ENCODE assay signal across 8 cellular contexts in the genomic region with DNA sequence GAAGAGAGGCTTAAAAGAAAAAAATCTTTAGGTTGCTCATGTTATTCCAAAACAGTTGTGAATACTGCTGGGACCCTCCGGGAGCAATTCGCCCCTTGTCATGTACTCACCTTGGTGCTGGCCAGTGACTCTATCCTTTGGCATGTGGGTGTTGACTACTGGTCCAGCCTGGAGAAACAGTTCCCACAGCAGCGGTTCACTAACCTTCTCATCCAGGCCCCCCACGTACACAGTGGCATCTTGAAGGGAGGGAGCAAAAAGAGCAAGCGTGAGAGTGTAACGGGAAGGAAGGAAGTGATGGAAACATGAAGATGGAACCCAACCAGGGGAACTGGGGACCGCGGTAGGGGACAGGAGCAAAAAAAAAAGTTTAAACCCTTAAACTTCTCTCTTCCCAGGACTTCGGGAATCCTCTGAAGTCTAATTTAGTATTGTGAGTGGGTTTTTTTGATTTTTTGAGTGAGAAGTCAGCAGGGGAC. TPM values are rescaled to one million over a fixed set of nuclear protein-coding genes. Genes with fewer than 3 reads are reported as not detected.
A peak's percentile ranks its signal among the peaks of the same experiment; 100 is the strongest.
DNase-seq lines count a peak whose midpoint lies in the region; ATAC-seq and TF ChIP-seq lines count a peak whose summit lies in the region.

No MANE protein-coding gene starts in this region.

- H3K27ac ChIP-seq in iPS-20b (ENCODE audit: low read length) (no peak overlapping the region), subcutaneous abdominal adipose tissue (ENCODE audit: low read depth, low read length) (peak overlapping the region; percentile 90)

- H3K27me3 ChIP-seq in iPS-20b (ENCODE audit: insufficient read depth, low read length) (no peaks in the 10 kb centered on the region), subcutaneous abdominal adipose tissue (ENCODE audit: control insufficient read depth in 5 of 5, insufficient read depth in 4 of 5, low read length in 5 of 5) (no peaks in the 10 kb centered on the region)

- H3K9ac ChIP-seq in iPS-20b (ENCODE audit: low read depth, low read length) (peak overlapping the region; percentile 98), subcutaneous abdominal adipose tissue (ENCODE audit: low read length in 5 of 5) (peak overlapping the region; percentile 84 to 96 (median 94))

- ATAC-seq in activated CD8-positive, alpha-beta T cell treated with anti-CD3 and anti-CD28 coated beads for 36 hours = no peak
- no peak for ATAC-seq in HG02642 (IDR thresholded peaks at IDR 0.05; ENCODE audit: poor library complexity, unreplicated experiment)

- intact Hi-C loops in activated CD8-positive, alpha-beta T cell treated with anti-CD3 and anti-CD28 coated beads for 36 hours (cut with micrococcal nuclease) = loop anchor here (2.0 kb wide), 1 partner anchor 38 kb away; no protein-coding TSS in a partner anchor

- CTCF ChIA-PET in activated CD8-positive, alpha-beta T cell treated with anti-CD3 and anti-CD28 coated beads for 36 hours (lab: Charles Lee) = no interaction called here

- TF ChIP-seq CTCF in activated CD8-positive, alpha-beta T cell treated with anti-CD3 and anti-CD28 coated beads for 36 hours (IDR thresholded peaks at IDR 0.05) = no peak

- H3K36me3 ChIP-seq in iPS-20b (ENCODE audit: insufficient read depth, low read depth, low read length) (peaks cover 46% of the 10 kb centered on the region), subcutaneous abdominal adipose tissue (ENCODE audit: control insufficient read depth in 5 of 5, insufficient read depth in 5 of 5, low read length in 5 of 5) (peaks cover 22 to 50% (median 44%) of the 10 kb centered on the region in 5 donors)

- H3K9me3 Mint-ChIP-seq in activated CD8-positive, alpha-beta T cell treated with anti-CD3 and anti-CD28 coated beads for 36 hours = no peaks in the 10 kb centered on the region

- peaks cover 45% of the 10 kb centered on the region for H3K36me3 Mint-ChIP-seq in activated CD8-positive, alpha-beta T cell treated with anti-CD3 and anti-CD28 coated beads for 36 hours (ENCODE audit: low read depth)

- H3K4me3 ChIP-seq in iPS-20b (ENCODE audit: low read length) (peak overlapping the region; percentile 92), subcutaneous abdominal adipose tissue (ENCODE audit: low read depth in 1 of 5, low read length in 5 of 5) (peak overlapping the region; percentile 94 to 98 (median 96))

- no peaks in the 10 kb centered on the region for H3K9me3 ChIP-seq in iPS-20b (ENCODE audit: insufficient read depth, low read depth, low read length)
- H3K9me3 ChIP-seq in subcutaneous abdominal adipose tissue (ENCODE audit: control insufficient read depth in 5 of 5, low read length in 5 of 5) = no peaks in the 10 kb centered on the region

- H3K27ac Mint-ChIP-seq in activated CD8-positive, alpha-beta T cell treated with anti-CD3 and anti-CD28 coated beads for 36 hours = peak overlapping the region; percentile 94

- DNase-seq in SIG-M5 treated with dmso at 0.1 percent for 504 hours (lab: John Stamatoyannopoulos, UW; ENCODE audit: unreplicated experiment) = peak; percentile 31
- no peak for DNase-seq in SIG-M5 (lab: John Stamatoyannopoulos, UW)
- DNase-seq in activated CD8-positive, alpha-beta T cell treated with anti-CD3 and anti-CD28 coated beads for 36 hours = no peak
- no peak for DNase-seq in HuH-7.5 (ENCODE audit: low spot score)
- DNase-seq in NCI-H82 treated with DMSO at 0.1 percent for 48 hours (lab: John Stamatoyannopoulos, UW; ENCODE audit: unreplicated experiment) = no peak

- H3K4me1 Mint-ChIP-seq in activated CD8-positive, alpha-beta T cell treated with anti-CD3 and anti-CD28 coated beads for 36 hours (ENCODE audit: low read depth) = peaks cover 35% of the 10 kb centered on the region

- POLR2A ChIA-PET in activated CD8-positive, alpha-beta T cell treated with anti-CD3 and anti-CD28 coated beads for 36 hours (lab: Charles Lee) = interaction anchor here (4.2 to 7.2 kb wide), 2 partner anchors 40 to 41 kb away, joined by 19 to 62 read pairs; a partner anchor contains a TSS

- H3K27me3 Mint-ChIP-seq in activated CD8-positive, alpha-beta T cell treated with anti-CD3 and anti-CD28 coated beads for 36 hours = no peaks in the 10 kb centered on the region

- peak overlapping the region; percentile 99 for H3K4me3 Mint-ChIP-seq in activated CD8-positive, alpha-beta T cell treated with anti-CD3 and anti-CD28 coated beads for 36 hours

- H3K4me1 ChIP-seq in iPS-20b (ENCODE audit: insufficient read depth, low read length) (peaks cover 6% of the 10 kb centered on the region), subcutaneous abdominal adipose tissue (ENCODE audit: control insufficient read depth in 5 of 5, insufficient read depth in 5 of 5, low read length in 5 of 5) (peaks cover 6 to 30% (median 28%) of the 10 kb centered on the region in 5 donors)

RNA-seq across cellular contexts. Expression of a gene that starts 0.5 kb away (rescaled TPM):
- 10 to 100 TPM; 67.1 to 67.6 TPM for total RNA-seq in activated CD8-positive, alpha-beta T cell treated with anti-CD3 and anti-CD28 coated beads for 36 hours

RNA-seq across cellular contexts. Expression of a gene that starts 9.5 kb away (rescaled TPM):
- 1 to 10 TPM; 8.2 to 9.1 TPM for total RNA-seq in activated CD8-positive, alpha-beta T cell treated with anti-CD3 and anti-CD28 coated beads for 36 hours

RNA-seq across cellular contexts. Expression of a gene that starts 9.6 kb away (rescaled TPM):
- total RNA-seq in activated CD8-positive, alpha-beta T cell treated with anti-CD3 and anti-CD28 coated beads for 36 hours = under 1 TPM; 0.51 to 0.86 TPM

RNA-seq across cellular contexts. Expression of a gene that starts 27.7 kb away (rescaled TPM):
- 10 to 100 TPM; 25.1 to 28.8 TPM for total RNA-seq in activated CD8-positive, alpha-beta T cell treated with anti-CD3 and anti-CD28 coated beads for 36 hours
